14 cellular contexts compared by ENCODE assay signal in genomic region chr20:57652865-57653545, GRCh38. TPM values are rescaled to one million over a fixed set of nuclear protein-coding genes. Genes with fewer than 3 reads are reported as not detected.
DNase-seq lines count a peak whose midpoint lies in the region; ATAC-seq, FAIRE-seq and TF ChIP-seq lines count a peak whose summit lies in the region.
"Had no signal": no experiment of that assay in that cellular context is flagged by ENCODE, and none has a peak within 500 bp of the region (broad histone marks: within the 10 kb centered on the region; RNA-seq: fewer than 3 reads in every experiment).

No MANE protein-coding gene starts in this region.

- no peak for FAIRE-seq in GM12892 (lab: Jason Lieb, UNC)
- FAIRE-seq: pancreas had no signal

- no peak for TF ChIP-seq POLR2A in GM12892 (IDR thresholded peaks at IDR 0.05; ENCODE audit: low read depth, low read length)

- H3K36me3 Mint-ChIP-seq in CD14-positive monocyte, result no peaks in the 10 kb centered on the region

- no peak for TF ChIP-seq CTCF in CD14-positive monocyte (IDR thresholded peaks at IDR 0.05)

- H3K4me1 Mint-ChIP-seq in CD14-positive monocyte, result peaks cover 3% of the 10 kb centered on the region

- H3K27ac Mint-ChIP-seq in CD14-positive monocyte, result no peak overlapping the region
- H3K27ac Mint-ChIP-seq: activated CD8-positive, alpha-beta T cell treated with anti-CD3 and anti-CD28 coated beads, Interleukin-2, amount 10 ng/mL, durations not matched to agents 7 days and 5 days; T-cell had no signal

- H3K9me3 Mint-ChIP-seq in CD14-positive monocyte, result peaks cover 0 to 2% (median 0%) of the 10 kb centered on the region in 7 donors
- H3K9me3 Mint-ChIP-seq: T-cell had no signal

- DNase-seq in AG20443 (ENCODE audit: low spot score), result peak; percentile 5
- peak; percentile 29 for DNase-seq in GM12892 (ENCODE audit: insufficient read length)
- peak; percentile 13 for DNase-seq in activated CD8-positive, alpha-beta memory T cell treated with anti-CD3 and anti-CD28 coated beads, Interleukin-2, amount 50 U/mL, for 4 hours
- DNase-seq in iPS-NIHi7 (ENCODE audit: extremely low spot score), result peak; percentile 8
- DNase-seq in CD14-positive monocyte (ENCODE audit: low spot score), result no peak
- DNase-seq in GOT3 (lab: John Stamatoyannopoulos, UW), result no peak
- DNase-seq in NCI-H526 treated with DMSO at 0.1 percent for 48 hours (lab: John Stamatoyannopoulos, UW), result no peak
- DNase-seq: activated CD8-positive, alpha-beta T cell treated with anti-CD3 and anti-CD28 coated beads, Interleukin-2, amount 10 ng/mL, durations not matched to agents 7 days and 5 days; NCI-H82 had no signal

- no peak for ATAC-seq in esophagus mucosa
- ATAC-seq: activated CD8-positive, alpha-beta T cell treated with anti-CD3 and anti-CD28 coated beads, Interleukin-2, amount 10 ng/mL, durations not matched to agents 7 days and 5 days; pancreas; T-cell had no signal

- intact Hi-C loops in CD14-positive monocyte (cut with micrococcal nuclease), result loop anchor here in 1 of 2 donors (5.0 to 10.0 kb wide), 2 partner anchors 56 to 522 kb away; no protein-coding TSS in a partner anchor

- no peak overlapping the region for H3K4me3 Mint-ChIP-seq in CD14-positive monocyte
- H3K4me3 Mint-ChIP-seq: activated CD8-positive, alpha-beta T cell treated with anti-CD3 and anti-CD28 coated beads, Interleukin-2, amount 10 ng/mL, durations not matched to agents 7 days and 5 days; T-cell had no signal

- peaks cover 5 to 12% (median 9%) of the 10 kb centered on the region in 3 donors for H3K27me3 Mint-ChIP-seq in CD14-positive monocyte (ENCODE audit: low read depth in 3 of 3)
- H3K27me3 Mint-ChIP-seq: T-cell had no signal

RNA-seq across cellular contexts. Expression of gene ZBP1, which starts 32.8 kb away (rescaled TPM):
- polyA plus RNA-seq in GM12892 (2012; ENCODE audit: missing spikeins), result 2.0 TPM
- polyA plus RNA-seq in CD14-positive monocyte, result 1 to 10 TPM; 2.8 to 3.0 TPM
- 0.44 TPM for total RNA-seq in esophagus mucosa
- total RNA-seq: G401 had no signal
- polyA plus RNA-seq: BJ had no signal

RNA-seq across cellular contexts. Expression of gene PMEPA1, which starts 56.8 kb away (rescaled TPM):
- polyA plus RNA-seq in GM12892 (2012; ENCODE audit: missing spikeins), result 0.78 TPM
- under 1 TPM; 0.59 to 0.73 TPM for polyA plus RNA-seq in CD14-positive monocyte
- 2.7 TPM for total RNA-seq in esophagus mucosa

Comparison
In these comparisons a context has a peak if more than half of its experiments do, and no peak if none do; other contexts are left out.
1. DNase-seq: peak in AG20443 (single experiment), GM12892 (single experiment), activated CD8-positive, alpha-beta memory T cell treated with anti-CD3 and anti-CD28 coated beads, Interleukin-2, amount 50 U/mL, for 4 hours (single experiment) and iPS-NIHi7 (single experiment); none in CD14-positive monocyte (single experiment), GOT3 (single experiment) and NCI-H526 treated with DMSO at 0.1 percent for 48 hours (single experiment).